In genomic region chr19:55653651-55654322, GRCh38 we compare ENCODE assay signal across 8 cellular contexts. TPM values are rescaled to one million over a fixed set of nuclear protein-coding genes. Genes with fewer than 3 reads are reported as not detected.
DNase-seq lines count a peak whose midpoint lies in the region; ATAC-seq and TF ChIP-seq lines count a peak whose summit lies in the region.

No MANE protein-coding gene starts in this region.

- peak overlapping the region; percentile 79 for H3K4me3 ChIP-seq in effector memory CD4-positive, alpha-beta T cell (ENCODE audit: insufficient read depth, low read depth, low read length, poor library complexity, severe bottlenecking)
- peak overlapping the region; percentile 58 to 84 for H3K4me3 ChIP-seq in mesenchymal stem cell (ENCODE audit: insufficient read depth in 1 of 2, low read depth in 1 of 2, low read length in 2 of 2)

- peak overlapping the region; percentile 96 for H3K4me3 Mint-ChIP-seq in Calu3 (ENCODE audit: low read depth, unreplicated experiment)

- H3K27me3 Mint-ChIP-seq in Calu3 (ENCODE audit: unreplicated experiment): no peaks in the 10 kb centered on the region

- no peaks in the 10 kb centered on the region for H3K9me3 ChIP-seq in effector memory CD4-positive, alpha-beta T cell (ENCODE audit: control insufficient read depth, low read length)
- no peaks in the 10 kb centered on the region for H3K9me3 ChIP-seq in mesenchymal stem cell (ENCODE audit: control insufficient read depth, low read length)

- peaks cover 32% of the 10 kb centered on the region for H3K79me1 ChIP-seq in mesenchymal stem cell (replicated peaks; ENCODE audit: low read length, poor library complexity, severe bottlenecking)

- H3K27me3 ChIP-seq in effector memory CD4-positive, alpha-beta T cell (replicated peaks; ENCODE audit: control insufficient read depth, insufficient read depth, low read length, poor library complexity, severe bottlenecking): no peaks in the 10 kb centered on the region
- H3K27me3 ChIP-seq in mesenchymal stem cell (ENCODE audit: control insufficient read depth in 1 of 2, insufficient read depth in 1 of 2, low read length in 2 of 2): no peaks in the 10 kb centered on the region

- no peak overlapping the region for H3K14ac ChIP-seq in mesenchymal stem cell (ENCODE audit: low read length in 2 of 2)

- intact Hi-C loops in Calu3 (cut with micrococcal nuclease; ENCODE audit: unreplicated experiment): loop anchor here (10.0 kb wide), 1 partner anchor 151 kb away; no protein-coding TSS in a partner anchor

- H3K27ac Mint-ChIP-seq in Calu3 (ENCODE audit: unreplicated experiment): peak overlapping the region; percentile 96

- no peak overlapping the region for H2AK5ac ChIP-seq in mesenchymal stem cell (ENCODE audit: low read length, severe bottlenecking)

- peak overlapping the region; percentile 91 for H4K8ac ChIP-seq in mesenchymal stem cell (ENCODE audit: low read length)

- H3K18ac ChIP-seq in mesenchymal stem cell (ENCODE audit: low read depth in 1 of 2, low read length in 2 of 2): peak overlapping the region; percentile 70 to 98

- WGBS in mesenchymal stem cell: 1% methylated on average over 57 of the region's 57 CpGs

- H3K4me2 ChIP-seq in mesenchymal stem cell (ENCODE audit: low read length, poor library complexity, severe bottlenecking): peak overlapping the region; percentile 35

- peak overlapping the region; percentile 44 for H2BK15ac ChIP-seq in mesenchymal stem cell (ENCODE audit: low read depth, poor library complexity, severe bottlenecking)

- H3K4me1 Mint-ChIP-seq in Calu3 (ENCODE audit: low read depth, unreplicated experiment): peaks cover 10% of the 10 kb centered on the region

- peak; percentile 98 for DNase-seq in Calu3
- DNase-seq in HT1080 (ENCODE audit: low read depth): peak; percentile 98
- DNase-seq in NK-92 treated with Interleukin-12 subunit alpha and Interleukin-12 subunit beta, amount 100 ng/mL, for 24 hours (lab: John Stamatoyannopoulos, UW): peak; percentile 98
- peak; percentile 99 for DNase-seq in activated CD8-positive, alpha-beta memory T cell treated with anti-CD3 and anti-CD28 coated beads for 4 hours (ENCODE audit: low read depth in 2 of 2)
- peak; percentile 98 to 100 (median 100) for DNase-seq in effector memory CD4-positive, alpha-beta T cell
- peak; percentile 99 for DNase-seq in mesenchymal stem cell
- DNase-seq in stimulated activated CD8-positive, alpha-beta memory T cell treated with anti-CD3 and anti-CD28 coated beads, Interleukin-12 subunit alpha, Interleukin-12 subunit beta, amount 100 ng/mL, for 24 hours (ENCODE audit: extremely low read depth): peak; percentile 98

- H3K4ac ChIP-seq in mesenchymal stem cell (ENCODE audit: low read depth in 1 of 2, low read length in 2 of 2): peak overlapping the region in 1 of 2 experiments; percentile 34

- H3K4me1 ChIP-seq in effector memory CD4-positive, alpha-beta T cell (ENCODE audit: control insufficient read depth, insufficient read depth, low read length, poor library complexity, severe bottlenecking): peaks cover 34% of the 10 kb centered on the region
- peaks cover 32% of the 10 kb centered on the region for H3K4me1 ChIP-seq in mesenchymal stem cell (ENCODE audit: control insufficient read depth, insufficient read depth, low read depth, low read length)

- peak overlapping the region; percentile 99 for H3K9ac ChIP-seq in mesenchymal stem cell (ENCODE audit: low read length)

- BruUV-seq in Calu3 (replicated peaks; lab: Mats Ljungman, UMichigan): TSS peak; percentile 86

- H2BK5ac ChIP-seq in mesenchymal stem cell (ENCODE audit: low read depth, low read length, poor library complexity, severe bottlenecking): peak overlapping the region; percentile 19

- peak overlapping the region; percentile 94 for H3K27ac ChIP-seq in effector memory CD4-positive, alpha-beta T cell (ENCODE audit: insufficient read depth, low read length, poor library complexity, severe bottlenecking)
- peak overlapping the region; percentile 100 for H3K27ac ChIP-seq in mesenchymal stem cell (ENCODE audit: low read length, poor library complexity, severe bottlenecking)

- peak overlapping the region; percentile 87 for H4K91ac ChIP-seq in mesenchymal stem cell (ENCODE audit: low read length)

- CTCF ChIA-PET in Calu3 (lab: Charles Lee): interaction anchor here (0.6 to 1.5 kb wide), 19 partner anchors 11 to 697 kb away, joined by 3 to 15 read pairs (median 3); partner anchors contain the start of genes FIZ1 and TMEM238

- peak; percentile 100 for TF ChIP-seq CTCF in Calu3 (IDR thresholded peaks at IDR 0.05; ENCODE audit: unreplicated experiment)

- H2BK12ac ChIP-seq in mesenchymal stem cell (ENCODE audit: low read length in 2 of 2): no peak overlapping the region

- peaks cover 4% of the 10 kb centered on the region for H3K36me3 ChIP-seq in effector memory CD4-positive, alpha-beta T cell (ENCODE audit: control insufficient read depth, insufficient read depth, low read length)
- peaks cover 7 to 50% of the 10 kb centered on the region in 2 experiments for H3K36me3 ChIP-seq in mesenchymal stem cell (ENCODE audit: control insufficient read depth in 1 of 2, insufficient read depth in 2 of 2, low read depth in 1 of 2, low read length in 2 of 2)

- no peak overlapping the region for H3K23ac ChIP-seq in mesenchymal stem cell (ENCODE audit: low read length in 2 of 2)

- H2AFZ ChIP-seq in mesenchymal stem cell (ENCODE audit: low read depth, low read length): no peak overlapping the region

- peak; percentile 35 for ATAC-seq in GM21367 (IDR thresholded peaks at IDR 0.05; ENCODE audit: unreplicated experiment)

- H3K36me3 Mint-ChIP-seq in Calu3 (ENCODE audit: insufficient read depth, unreplicated experiment): peaks cover 69% of the 10 kb centered on the region

- peak overlapping the region; percentile 6 for H2BK120ac ChIP-seq in mesenchymal stem cell (ENCODE audit: low read depth, low read length)

- no peaks in the 10 kb centered on the region for H3K9me3 Mint-ChIP-seq in Calu3 (ENCODE audit: low read depth, unreplicated experiment)

RNA-seq across cellular contexts. Expression of gene U2AF2, which starts 1.0 kb away (rescaled TPM):
- 286 and 309 TPM in 2 replicates for total RNA-seq in Calu3 (2022)
- total RNA-seq in HT1080 (2014; rRNA removed; shearing (Covaris generic)): 334 and 352 TPM in 2 replicates
- 178 and 210 TPM in 2 replicates for polyA plus RNA-seq in HT1080 (2015; cell fraction: cytosol; rRNA removed)
- 279 and 285 TPM in 2 replicates for polyA plus RNA-seq in HT1080 (2015; cell fraction: nucleus; rRNA removed)
- polyA plus RNA-seq in mesenchymal stem cell (2013, experiment 1 of 2): 90.3 TPM
- 82.6 TPM for polyA plus RNA-seq in mesenchymal stem cell (2013, experiment 2 of 2)

RNA-seq across cellular contexts. Expression of gene CCDC106, which starts 5.8 kb away (rescaled TPM):
- total RNA-seq in Calu3 (2022): 12.7 and 18.3 TPM in 2 replicates
- 14.0 and 17.6 TPM in 2 replicates for total RNA-seq in HT1080 (2014; rRNA removed; shearing (Covaris generic))
- 22.7 and 24.8 TPM in 2 replicates for polyA plus RNA-seq in HT1080 (2015; cell fraction: cytosol; rRNA removed)
- polyA plus RNA-seq in HT1080 (2015; cell fraction: nucleus; rRNA removed): 16.6 and 19.1 TPM in 2 replicates
- 19.4 TPM for polyA plus RNA-seq in mesenchymal stem cell (2013, experiment 1 of 2)
- polyA plus RNA-seq in mesenchymal stem cell (2013, experiment 2 of 2): 19.0 TPM

RNA-seq across cellular contexts. Expression of gene ZNF581, which starts 10.3 kb away (rescaled TPM):
- 33.0 and 33.1 TPM in 2 replicates for total RNA-seq in Calu3 (2022)
- 23.7 and 29.5 TPM in 2 replicates for total RNA-seq in HT1080 (2014; rRNA removed; shearing (Covaris generic))
- polyA plus RNA-seq in HT1080 (2015; cell fraction: cytosol; rRNA removed): 27.8 and 30.5 TPM in 2 replicates
- polyA plus RNA-seq in HT1080 (2015; cell fraction: nucleus; rRNA removed): 19.1 and 21.5 TPM in 2 replicates
- 30.2 TPM for polyA plus RNA-seq in mesenchymal stem cell (2013, experiment 1 of 2)
- 31.9 TPM for polyA plus RNA-seq in mesenchymal stem cell (2013, experiment 2 of 2)

RNA-seq across cellular contexts. Expression of gene ZNF580, which starts 13.0 kb away (rescaled TPM):
- 35.6 TPM in 2 replicates for total RNA-seq in Calu3 (2022)
- total RNA-seq in HT1080 (2014; rRNA removed; shearing (Covaris generic)): 16.5 and 55.3 TPM in 2 replicates
- polyA plus RNA-seq in HT1080 (2015; cell fraction: cytosol; rRNA removed): 62.7 and 69.2 TPM in 2 replicates
- 34.6 and 36.2 TPM in 2 replicates for polyA plus RNA-seq in HT1080 (2015; cell fraction: nucleus; rRNA removed)
- polyA plus RNA-seq in mesenchymal stem cell (2013, experiment 1 of 2): 46.7 TPM
- 48.6 TPM for polyA plus RNA-seq in mesenchymal stem cell (2013, experiment 2 of 2)

RNA-seq across cellular contexts. Expression of gene EPN1, which starts 21.2 kb away (rescaled TPM):
- total RNA-seq in Calu3 (2022): 162 and 180 TPM in 2 replicates
- 97.4 and 122 TPM in 2 replicates for total RNA-seq in HT1080 (2014; rRNA removed; shearing (Covaris generic))
- 235 and 253 TPM in 2 replicates for polyA plus RNA-seq in HT1080 (2015; cell fraction: cytosol; rRNA removed)
- polyA plus RNA-seq in HT1080 (2015; cell fraction: nucleus; rRNA removed): 75.2 and 86.8 TPM in 2 replicates
- 111 TPM for polyA plus RNA-seq in mesenchymal stem cell (2013, experiment 1 of 2)
- polyA plus RNA-seq in mesenchymal stem cell (2013, experiment 2 of 2): 108 TPM

Comparison
In these comparisons a context has a peak if more than half of its experiments do, and no peak if none do; other contexts are left out.
1. Peak in every context shown above with its lines: DNase-seq, ATAC-seq, H3K4me3 ChIP-seq and H3K27ac ChIP-seq.